18 cellular contexts compared by ENCODE assay signal in the genomic region with DNA sequence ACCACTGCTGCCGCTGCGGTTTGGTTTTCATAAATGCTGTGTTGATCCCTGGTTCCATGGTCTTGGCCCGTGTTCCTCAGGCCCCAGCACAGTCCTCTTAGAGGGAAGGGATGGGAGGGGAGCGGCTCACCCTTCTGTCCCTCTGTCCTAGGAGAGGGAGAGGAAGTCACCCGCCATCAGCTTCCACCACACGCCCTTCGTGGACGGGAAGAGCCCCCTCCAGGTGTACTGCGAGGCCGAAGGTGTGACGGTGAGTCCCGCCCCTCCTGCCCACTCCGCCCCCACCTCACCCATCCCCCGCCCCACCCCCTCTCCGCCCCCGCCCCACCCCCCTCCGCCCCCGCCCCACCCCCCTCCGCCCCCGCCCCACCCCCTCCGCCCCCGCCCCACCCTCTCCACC. TPM values are rescaled to one million over a fixed set of nuclear protein-coding genes. Genes with fewer than 3 reads are reported as not detected.
DNase-seq lines count a peak whose midpoint lies in the region; ATAC-seq, FAIRE-seq and TF ChIP-seq lines count a peak whose summit lies in the region.
"Had no signal": no experiment of that assay in that cellular context is flagged by ENCODE, and none has a peak within 500 bp of the region (broad histone marks: within the 10 kb centered on the region; RNA-seq: fewer than 3 reads in every experiment).

No MANE protein-coding gene starts in this region.

- no peak overlapping the region for H3K4me2 ChIP-seq in H1 (ENCODE audit: insufficient read depth in 1 of 2, low read depth in 2 of 2, low read length in 2 of 2)

- no peak overlapping the region for H2BK5ac ChIP-seq in H1 (ENCODE audit: low read depth, low read length)

- TF ChIP-seq CTCF in left ventricle myocardium inferior (IDR thresholded peaks at IDR 0.05; ENCODE audit: borderline replicate concordance) (no peak), HEK293 (tag by site-specific recombination; IDR thresholded peaks at IDR 0.05) (no peak), H1 (IDR thresholded peaks at IDR 0.05; ENCODE audit: control extremely low read depth in 1 of 3, insufficient read depth in 1 of 3, low read depth in 1 of 3, low read length in 3 of 3) (no peak)

- peak overlapping the region; percentile 4; the same call in 1 of the 2 replicates for H4K8ac ChIP-seq in H1 (ENCODE audit: extremely low read depth, insufficient read depth, low read length)

- H3K4me3 Mint-ChIP-seq in T-helper 2 cell treated with Interferon-gamma antibody and Interleukin-4, amounts not matched to agents 5 μg/mL and 100 μg/mL, for 36 hours: no peak overlapping the region
- H3K4me3 Mint-ChIP-seq: CD4-positive, CD25-positive, alpha-beta regulatory T cell had no signal

- no peak overlapping the region for H3K14ac ChIP-seq in H1 (ENCODE audit: insufficient read length)

- no peaks in the 10 kb centered on the region for H3K4me1 Mint-ChIP-seq in T-helper 2 cell treated with Interferon-gamma antibody and Interleukin-4, amounts not matched to agents 5 μg/mL and 100 μg/mL, for 36 hours (ENCODE audit: low read depth)

- no peak overlapping the region for H2BK120ac ChIP-seq in H1 (replicated peaks; ENCODE audit: low read depth, low read length)

- H4K20me1 ChIP-seq in H1 (replicated peaks in 1 of 2; ENCODE audit: control insufficient read depth in 1 of 2, insufficient read depth in 2 of 2, low read length in 2 of 2): peaks cover 0 to 3% of the 10 kb centered on the region in 2 experiments

- H3K27ac Mint-ChIP-seq in T-helper 2 cell treated with Interferon-gamma antibody and Interleukin-4, amounts not matched to agents 5 μg/mL and 100 μg/mL, for 36 hours: no peak overlapping the region
- H3K27ac Mint-ChIP-seq: CD4-positive, CD25-positive, alpha-beta regulatory T cell had no signal

- H3K18ac ChIP-seq in H1 (ENCODE audit: extremely low read depth, low read length): no peak overlapping the region

- TF ChIP-seq EP300 in H1 (IDR thresholded peaks at IDR 0.05; ENCODE audit: borderline replicate concordance in 1 of 2, low read depth in 2 of 2, low read length in 2 of 2): no peak

- no peak overlapping the region for H2BK12ac ChIP-seq in H1 (ENCODE audit: low read depth, low read length)

- H2BK20ac ChIP-seq in H1 (ENCODE audit: low read length): no peak overlapping the region

- H3K9ac ChIP-seq in H1 (replicated peaks in 1 of 4; ENCODE audit: extremely low read depth in 1 of 4, low read depth in 3 of 4, low read length in 3 of 4): no peak overlapping the region

- DNase-seq in left ventricle myocardium inferior (peak; percentile 2), Right ventricle myocardium superior (no peak), H1 (ENCODE audit: low read depth in 1 of 2, low spot score in 2 of 2) (no peak), urothelium cell line (ENCODE audit: low spot score) (peak; percentile 10)
- no peak for DNase-seq in T-helper 2 cell treated with Interferon-gamma antibody and Interleukin-4, amounts not matched to agents 5 μg/mL and 100 μg/mL, for 36 hours (ENCODE audit: low spot score)
- DNase-seq: ACHN; AML-193; Caco-2; CD4-positive, CD25-positive, alpha-beta regulatory T cell; DMS79; MG63; NCI-H1092 treated with DMSO at 0.1 percent for 48 hours; NCI-H2081 treated with DMSO at 0.1 percent for 48 hours; NCI-H510A treated with DMSO at 0.1 percent for 48 hours; SHP77 treated with DMSO at 0.1 percent for 48 hours had no signal

- no peak overlapping the region for H3K56ac ChIP-seq in H1 (replicated peaks; ENCODE audit: insufficient read length, low read depth, low read length)

- no peak overlapping the region for H4K91ac ChIP-seq in H1 (replicated peaks; ENCODE audit: insufficient read length, low read length)

- CTCF ChIA-PET in HEK293 (lab: Yijun Ruan, JAX): no interaction called here
- CTCF ChIA-PET in H1 (lab: Charles Lee; ENCODE audit: partially characterized antibody): no interaction called here

- H3K79me1 ChIP-seq in H1 (ENCODE audit: low read depth, low read length): no peaks in the 10 kb centered on the region; the same call in 1 of the 2 replicates

- no peak overlapping the region for H2AK5ac ChIP-seq in H1 (ENCODE audit: low read depth, low read length)

- peaks cover 5% of the 10 kb centered on the region for H3K36me3 ChIP-seq in left ventricle myocardium inferior
- no peaks in the 10 kb centered on the region for H3K36me3 ChIP-seq in HEK293 (ENCODE audit: control insufficient read depth in 2 of 2, insufficient read depth in 1 of 2, low read length in 2 of 2)
- no peaks in the 10 kb centered on the region for H3K36me3 ChIP-seq in H1 (ENCODE audit: control insufficient read depth in 2 of 4, insufficient read depth in 4 of 4, low read length in 3 of 4)
- H3K36me3 ChIP-seq: MG63 had no signal

- FAIRE-seq in H1 (lab: Jason Lieb, UNC) (no peak), urothelium cell line (lab: Jason Lieb, UNC) (no peak)
- FAIRE-seq: RCC 7860 had no signal

- H2AFZ ChIP-seq in H1 (ENCODE audit: low read length): no peak overlapping the region

- ATAC-seq in Right ventricle myocardium superior (ENCODE audit: poor library complexity) (no peak), GM21825 (IDR thresholded peaks at IDR 0.05; ENCODE audit: unreplicated experiment) (no peak)

- intact Hi-C loops in left ventricle myocardium inferior (cut with micrococcal nuclease) (no loop called here), Right ventricle myocardium superior (cut with DNase I) (no loop called here)

- POLR2A ChIA-PET in HEK293 (lab: Yijun Ruan, JAX) (no interaction called here), H1 (lab: Charles Lee; ENCODE audit: partially characterized antibody) (no interaction called here)

- peaks cover 9% of the 10 kb centered on the region; the same call in 1 of the 2 replicates for H3K23me2 ChIP-seq in H1 (ENCODE audit: low read depth, low read length)

- H3K9me3 ChIP-seq in left ventricle myocardium inferior (replicated peaks) (no peaks in the 10 kb centered on the region), HEK293 (ENCODE audit: control insufficient read depth, insufficient read depth, low read depth, low read length) (no peaks in the 10 kb centered on the region), H1 (ENCODE audit: insufficient read depth in 2 of 2, low read depth in 1 of 2, low read length in 1 of 2) (no peaks in the 10 kb centered on the region; a peak in 1 of 4 replicates)
- H3K9me3 ChIP-seq: Caco-2, MG63 had no signal

- H3K4me1 ChIP-seq in left ventricle myocardium inferior: no peaks in the 10 kb centered on the region
- no peaks in the 10 kb centered on the region for H3K4me1 ChIP-seq in HEK293 (ENCODE audit: control insufficient read depth, insufficient read depth, low read length)
- no peaks in the 10 kb centered on the region; a peak in 1 of 7 replicates for H3K4me1 ChIP-seq in H1 (replicated peaks in 1 of 4; ENCODE audit: control insufficient read depth in 3 of 4, insufficient read depth in 4 of 4, low read length in 3 of 4)
- H3K4me1 ChIP-seq: Caco-2 had no signal

- 98% methylated on average over 3 of the region's 22 CpGs; no CpG with 5 or more reads in 1 of the 2 experiments for WGBS in H1 (ENCODE audit: extremely low coverage in 1 of 2, insufficient coverage in 1 of 2, insufficient read length in 1 of 2, insufficient replicate concordance in 2 of 2, low coverage in 1 of 2, low lambda C conversion rate in 2 of 2, missing lambda C conversion rate in 1 of 2), 2 experiments

- TF ChIP-seq RAD21 in H1 (IDR thresholded peaks at IDR 0.05 in 1 of 2, conservative IDR thresholded peaks at IDR 0.05 in 1 of 2; ENCODE audit: low read depth in 2 of 2, low read length in 2 of 2): no peak

- no peak overlapping the region for H3K23ac ChIP-seq in H1 (ENCODE audit: insufficient read length)

- no peaks in the 10 kb centered on the region for H3K79me2 ChIP-seq in H1 (ENCODE audit: control insufficient read depth in 1 of 2, insufficient read depth in 2 of 2, low read length in 2 of 2)

- H2BK15ac ChIP-seq in H1 (ENCODE audit: low read length): no peak overlapping the region

- H3K27me3 ChIP-seq in left ventricle myocardium inferior (ENCODE audit: low read depth) (no peaks in the 10 kb centered on the region), H1 (replicated peaks in 1 of 4; ENCODE audit: control insufficient read depth in 3 of 4, extremely low read depth in 1 of 4, insufficient read depth in 3 of 4, low read length in 3 of 4) (no peaks in the 10 kb centered on the region)
- H3K27me3 ChIP-seq: MG63 had no signal

- H3K4me3 ChIP-seq in left ventricle myocardium inferior (no peak overlapping the region), HEK293 (ENCODE audit: low read depth, low read length) (no peak overlapping the region), H1 (ENCODE audit: extremely low read depth in 1 of 4, insufficient read depth in 2 of 4, low read depth in 3 of 4, low read length in 4 of 4) (no peak overlapping the region)
- H3K4me3 ChIP-seq: MG63 had no signal

- no peaks in the 10 kb centered on the region for H3K36me3 Mint-ChIP-seq in T-helper 2 cell treated with Interferon-gamma antibody and Interleukin-4, amounts not matched to agents 5 μg/mL and 100 μg/mL, for 36 hours (ENCODE audit: low read depth)
- H3K36me3 Mint-ChIP-seq: CD4-positive, CD25-positive, alpha-beta regulatory T cell had no signal

- no peak overlapping the region for H3K27ac ChIP-seq in left ventricle myocardium inferior (replicated peaks)
- no peak overlapping the region for H3K27ac ChIP-seq in HEK293 (ENCODE audit: extremely low read depth, low read depth, low read length)
- H3K27ac ChIP-seq in H1 (ENCODE audit: low read depth, low read length): no peak overlapping the region

- H3K4ac ChIP-seq in H1 (replicated peaks; ENCODE audit: insufficient read length, low read depth, low read length): no peak overlapping the region

- H4K5ac ChIP-seq in H1 (ENCODE audit: insufficient read length, low read depth, low read length): no peak overlapping the region

- H3K27me3 Mint-ChIP-seq in T-helper 2 cell treated with Interferon-gamma antibody and Interleukin-4, amounts not matched to agents 5 μg/mL and 100 μg/mL, for 36 hours (ENCODE audit: low read depth): no peaks in the 10 kb centered on the region
- H3K27me3 Mint-ChIP-seq: CD4-positive, CD25-positive, alpha-beta regulatory T cell had no signal

- no peak for TF ChIP-seq POLR2A in H1 (IDR thresholded peaks at IDR 0.05; ENCODE audit: control extremely low read depth in 1 of 2, low read depth in 2 of 2, low read length in 2 of 2)

- no peaks in the 10 kb centered on the region for H3K9me3 Mint-ChIP-seq in T-helper 2 cell treated with Interferon-gamma antibody and Interleukin-4, amounts not matched to agents 5 μg/mL and 100 μg/mL, for 36 hours
- H3K9me3 Mint-ChIP-seq: CD4-positive, CD25-positive, alpha-beta regulatory T cell had no signal

RNA-seq across cellular contexts. Expression of a gene that starts 37.5 kb away (rescaled TPM):
- total RNA-seq in left ventricle myocardium inferior: 42.8 TPM
- total RNA-seq in Right ventricle myocardium superior: 31.7 TPM
- 15.2 and 16.4 TPM in 2 replicates for total RNA-seq in H1 (2021; fragmentation: NEBNext Ultra II Directional; extraction: Animal tissue kit (Norgen Biotek cat#: 25700))
- 12.9 and 21.6 TPM in 2 replicates for polyA plus RNA-seq in H1 (2011; rRNA removed)
- 12.2 TPM for polyA plus RNA-seq in H1 (2011; cell fraction: cytosol; rRNA removed)
- 51.0 TPM for polyA plus RNA-seq in H1 (2011; cell fraction: nucleus; rRNA removed)
- polyA plus RNA-seq in H1 (2012, experiment 1 of 2): 17.8 to 24.2 TPM (median 20.8 TPM) in 4 replicates
- 13.3 TPM for polyA plus RNA-seq in H1 (2012, experiment 2 of 2)
- 15.1 TPM for polyA plus RNA-seq in H1 (2013, experiment 1 of 2)
- polyA plus RNA-seq in H1 (2013, experiment 2 of 2): 13.3 TPM
- polyA minus RNA-seq in H1 (2011; rRNA and poly(A)+ RNA removed): 7.1 and 10.2 TPM in 2 replicates
- polyA minus RNA-seq in H1 (2011; cell fraction: cytosol; rRNA and poly(A)+ RNA removed): 7.7 TPM
- polyA minus RNA-seq in H1 (2011; cell fraction: nucleus; rRNA and poly(A)+ RNA removed): 9.5 TPM
- total RNA-seq: Caco-2 had no signal

Comparison
In these comparisons a context has a peak if more than half of its experiments do, and no peak if none do; other contexts are left out.
1. DNase-seq: peak in left ventricle myocardium inferior (single experiment) and urothelium cell line (single experiment); none in Right ventricle myocardium superior (single experiment), H1 (0 of 2) and T-helper 2 cell treated with Interferon-gamma antibody and Interleukin-4, amounts not matched to agents 5 μg/mL and 100 μg/mL, for 36 hours (single experiment).